In genomic region chr14:53791116-53791515, GRCh38 we compare ENCODE assay signal across 24 cellular contexts.
"Had no signal": no experiment of that assay in that cellular context is flagged by ENCODE, and none has a peak within 500 bp of the region (broad histone marks: within the 10 kb centered on the region; RNA-seq: fewer than 3 reads in every experiment).

No MANE protein-coding gene starts in this region.

- H3K27me3 Mint-ChIP-seq: activated CD4-positive, alpha-beta memory T cell treated with anti-CD3 and anti-CD28 coated beads, Interleukin-2, amount 10 ng/mL, durations not matched to agents 7 days and 5 days; activated CD4-positive, alpha-beta T cell treated with anti-CD3 and anti-CD28 coated beads, Interleukin-2, amount 10 ng/mL, durations not matched to agents 7 days and 5 days; activated naive CD4-positive, alpha-beta T cell treated with anti-CD3 and anti-CD28 coated beads, Interleukin-2, amount 10 ng/mL, durations not matched to agents 7 days and 5 days; activated T-cell treated with anti-CD3 and anti-CD28 coated beads, Interleukin-2, amount 50 U/mL, for 24 hours; natural killer cell treated with Interleukin-12 subunit alpha and Interleukin-12 subunit beta and Interleukin-15 and Interleukin-18, amount 100 ng/mL, for 72 hours had no signal

- ATAC-seq: heart left ventricle; lower lobe of right lung; mucosa of descending colon; natural killer cell treated with Interleukin-12 subunit alpha and Interleukin-12 subunit beta and Interleukin-15 and Interleukin-18, amount 100 ng/mL, for 72 hours; upper lobe of right lung; WTC11 had no signal

- H3K36me3 Mint-ChIP-seq: activated naive CD4-positive, alpha-beta T cell treated with anti-CD3 and anti-CD28 coated beads, Interleukin-2, amount 10 ng/mL, durations not matched to agents 7 days and 5 days; natural killer cell treated with Interleukin-12 subunit alpha and Interleukin-12 subunit beta and Interleukin-15 and Interleukin-18, amount 100 ng/mL, for 72 hours; WTC11 had no signal

- DNase-seq: activated CD4-positive, alpha-beta memory T cell treated with anti-CD3 and anti-CD28 coated beads, Interleukin-2, amount 10 ng/mL, durations not matched to agents 7 days and 5 days; activated CD4-positive, alpha-beta T cell treated with anti-CD3 and anti-CD28 coated beads for 1 hour; activated CD4-positive, alpha-beta T cell treated with anti-CD3 and anti-CD28 coated beads, Interleukin-2, amount 10 ng/mL, durations not matched to agents 7 days and 5 days; activated CD8-positive, alpha-beta memory T cell treated with anti-CD3 and anti-CD28 coated beads, Interleukin-2, amount 50 U/mL, for 48 hours; activated gamma-delta T cell; activated naive CD4-positive, alpha-beta T cell treated with anti-CD3 and anti-CD28 coated beads, Interleukin-2, amount 10 ng/mL, durations not matched to agents 7 days and 5 days; activated T-cell treated with anti-CD3 and anti-CD28 coated beads, Interleukin-2, amount 50 U/mL, for 24 hours; amygdala; central memory CD4-positive, alpha-beta T cell; heart left ventricle; hypothalamus; immature natural killer cell; kidney; left lung; lower lobe of right lung; mesenchymal stem cell; mucosa of descending colon; stimulated activated CD4-positive, alpha-beta T cell treated with anti-CD3 and anti-CD28 coated beads, Interleukin-15, amount 100 ng/mL, for 24 hours; stimulated activated naive CD4-positive, alpha-beta T cell; T-helper 2 cell; tibial artery; upper lobe of right lung had no signal

- H3K4me3 Mint-ChIP-seq: activated CD4-positive, alpha-beta memory T cell treated with anti-CD3 and anti-CD28 coated beads, Interleukin-2, amount 10 ng/mL, durations not matched to agents 7 days and 5 days; activated CD4-positive, alpha-beta T cell treated with anti-CD3 and anti-CD28 coated beads, Interleukin-2, amount 10 ng/mL, durations not matched to agents 7 days and 5 days; activated naive CD4-positive, alpha-beta T cell treated with anti-CD3 and anti-CD28 coated beads, Interleukin-2, amount 10 ng/mL, durations not matched to agents 7 days and 5 days; activated T-cell treated with anti-CD3 and anti-CD28 coated beads, Interleukin-2, amount 50 U/mL, for 24 hours; immature natural killer cell; natural killer cell treated with Interleukin-12 subunit alpha and Interleukin-12 subunit beta and Interleukin-15 and Interleukin-18, amount 100 ng/mL, for 72 hours; WTC11 had no signal

- H3K4me1 Mint-ChIP-seq: activated CD4-positive, alpha-beta memory T cell treated with anti-CD3 and anti-CD28 coated beads, Interleukin-2, amount 10 ng/mL, durations not matched to agents 7 days and 5 days; activated CD4-positive, alpha-beta T cell treated with anti-CD3 and anti-CD28 coated beads, Interleukin-2, amount 10 ng/mL, durations not matched to agents 7 days and 5 days; activated naive CD4-positive, alpha-beta T cell treated with anti-CD3 and anti-CD28 coated beads, Interleukin-2, amount 10 ng/mL, durations not matched to agents 7 days and 5 days; immature natural killer cell had no signal

- H3K27ac Mint-ChIP-seq: activated CD4-positive, alpha-beta memory T cell treated with anti-CD3 and anti-CD28 coated beads, Interleukin-2, amount 10 ng/mL, durations not matched to agents 7 days and 5 days; activated CD4-positive, alpha-beta T cell treated with anti-CD3 and anti-CD28 coated beads, Interleukin-2, amount 10 ng/mL, durations not matched to agents 7 days and 5 days; activated naive CD4-positive, alpha-beta T cell treated with anti-CD3 and anti-CD28 coated beads, Interleukin-2, amount 10 ng/mL, durations not matched to agents 7 days and 5 days; activated T-cell treated with anti-CD3 and anti-CD28 coated beads, Interleukin-2, amount 50 U/mL, for 24 hours; immature natural killer cell; natural killer cell treated with Interleukin-12 subunit alpha and Interleukin-12 subunit beta and Interleukin-15 and Interleukin-18, amount 100 ng/mL, for 72 hours; WTC11 had no signal

- H3K9me3 Mint-ChIP-seq: activated CD4-positive, alpha-beta memory T cell treated with anti-CD3 and anti-CD28 coated beads, Interleukin-2, amount 10 ng/mL, durations not matched to agents 7 days and 5 days; activated CD4-positive, alpha-beta T cell treated with anti-CD3 and anti-CD28 coated beads, Interleukin-2, amount 10 ng/mL, durations not matched to agents 7 days and 5 days; activated naive CD4-positive, alpha-beta T cell treated with anti-CD3 and anti-CD28 coated beads, Interleukin-2, amount 10 ng/mL, durations not matched to agents 7 days and 5 days; activated T-cell treated with anti-CD3 and anti-CD28 coated beads, Interleukin-2, amount 50 U/mL, for 24 hours had no signal
